In genomic region chr11:114610550-114610949, GRCh38 we compare ENCODE assay signal across 33 cellular contexts. TPM values are rescaled to one million over a fixed set of nuclear protein-coding genes. Genes with fewer than 3 reads are reported as not detected.
"Had no signal": no experiment of that assay in that cellular context is flagged by ENCODE, and none has a peak within 500 bp of the region (broad histone marks: within the 10 kb centered on the region; RNA-seq: fewer than 3 reads in every experiment).

No MANE protein-coding gene starts in this region.

- H3K4me3 ChIP-seq: adrenal gland, body of pancreas, breast epithelium, MG63, Peyer's patch, SJSA1 had no signal

- ATAC-seq: activated naive CD4-positive, alpha-beta T cell treated with anti-CD3 and anti-CD28 coated beads, Interleukin-2, amount 50 U/mL, for 72 hours; activated T-cell treated with anti-CD3 and anti-CD28 coated beads, Interleukin-2, amount 50 U/mL, for 4 hours; body of pancreas; PC-3 had no signal

- FAIRE-seq: astrocyte, TTC549 had no signal

- H3K4me1 ChIP-seq: adrenal gland, body of pancreas, breast epithelium, Peyer's patch, SJSA1 had no signal

- DNase-seq: activated CD4-positive, alpha-beta memory T cell treated with anti-CD3 and anti-CD28 coated beads for 36 hours; activated CD4-positive, alpha-beta T cell treated with anti-CD3 and anti-CD28 coated beads, Interleukin-2, amount 10 ng/mL, durations not matched to agents 7 days and 5 days; activated CD8-positive, alpha-beta memory T cell treated with anti-CD3 and anti-CD28 coated beads, Interleukin-2, amount 50 U/mL, for 4 hours; activated gamma-delta T cell treated with Interleukin-2 at 50 U/mL for 16 hours; activated naive CD4-positive, alpha-beta T cell treated with anti-CD3 and anti-CD28 coated beads for 36 hours; activated T-cell treated with anti-CD3 and anti-CD28 coated beads for 4 hours; activated T-cell treated with anti-CD3 and anti-CD28 coated beads, Interleukin-2, amount 50 U/mL, for 4 hours; body of pancreas; Karpas-422; MG63; NCI-H1092 treated with DMSO at 0.1 percent for 48 hours; NCI-H1417; NCI-H146; NCI-H187; NCI-H2081 treated with DMSO at 0.1 percent for 48 hours; NCI-H345; NCI-H524 treated with DMSO at 0.1 percent for 48 hours; NCI-H748 treated with DMSO at 0.1 percent for 48 hours; NK-92 treated with Interleukin-12 subunit alpha and Interleukin-12 subunit beta, amount 100 ng/mL, for 24 hours; PC-3; Peyer's patch; RPMI8226; SHP77 treated with DMSO at 0.1 percent for 48 hours; SK-N-SH had no signal

- H3K27ac ChIP-seq: adrenal gland, body of pancreas, breast epithelium, Peyer's patch, SJSA1 had no signal

- H3K36me3 ChIP-seq: adrenal gland, breast epithelium, MG63, Peyer's patch, SJSA1 had no signal

- H3K27me3 ChIP-seq: adrenal gland, body of pancreas, breast epithelium, MG63, Peyer's patch, SJSA1 had no signal

- H3K9me3 ChIP-seq: adrenal gland, body of pancreas, MG63, SJSA1, SK-N-SH had no signal

RNA-seq across cellular contexts. Expression of gene NXPE4, which starts 15.0 kb away (rescaled TPM):
- total RNA-seq: activated CD4-positive, alpha-beta memory T cell treated with anti-CD3 and anti-CD28 coated beads for 36 hours; activated CD4-positive, alpha-beta T cell treated with anti-CD3 and anti-CD28 coated beads, Interleukin-2, amount 10 ng/mL, durations not matched to agents 7 days and 5 days; activated naive CD4-positive, alpha-beta T cell treated with anti-CD3 and anti-CD28 coated beads for 36 hours; activated naive CD4-positive, alpha-beta T cell treated with anti-CD3 and anti-CD28 coated beads, Interleukin-2, amount 50 U/mL, for 72 hours; activated T-cell treated with anti-CD3 and anti-CD28 coated beads, Interleukin-2, amount 50 U/mL, for 4 hours; activated T-helper 1 cell treated with anti-CD3 and anti-CD28 coated beads, Interleukin-12 subunit alpha, Interleukin-12 subunit beta, Interleukin-2, Interleukin-4 antibody, amounts not matched to agents 30 ng/mL and 10 ng/mL and 1 ng/mL, durations not matched to agents 14 hours and 24 hours and 36 hours; adrenal gland; astrocyte; body of pancreas; cardiac septum; NCI-H460; PC-3; SJSA1 had no signal
- polyA plus RNA-seq: adrenal gland, SK-N-SH had no signal

RNA-seq across cellular contexts. Expression of gene NXPE1, which starts 50.9 kb away (rescaled TPM):
- total RNA-seq: activated CD4-positive, alpha-beta memory T cell treated with anti-CD3 and anti-CD28 coated beads for 36 hours; activated CD4-positive, alpha-beta T cell treated with anti-CD3 and anti-CD28 coated beads, Interleukin-2, amount 10 ng/mL, durations not matched to agents 7 days and 5 days; activated naive CD4-positive, alpha-beta T cell treated with anti-CD3 and anti-CD28 coated beads for 36 hours; activated naive CD4-positive, alpha-beta T cell treated with anti-CD3 and anti-CD28 coated beads, Interleukin-2, amount 50 U/mL, for 72 hours; activated T-cell treated with anti-CD3 and anti-CD28 coated beads, Interleukin-2, amount 50 U/mL, for 4 hours; activated T-helper 1 cell treated with anti-CD3 and anti-CD28 coated beads, Interleukin-12 subunit alpha, Interleukin-12 subunit beta, Interleukin-2, Interleukin-4 antibody, amounts not matched to agents 30 ng/mL and 10 ng/mL and 1 ng/mL, durations not matched to agents 14 hours and 24 hours and 36 hours; astrocyte; body of pancreas; NCI-H460; PC-3; SJSA1 had no signal
- polyA plus RNA-seq: adrenal gland, SK-N-SH had no signal
